In the genomic region with DNA sequence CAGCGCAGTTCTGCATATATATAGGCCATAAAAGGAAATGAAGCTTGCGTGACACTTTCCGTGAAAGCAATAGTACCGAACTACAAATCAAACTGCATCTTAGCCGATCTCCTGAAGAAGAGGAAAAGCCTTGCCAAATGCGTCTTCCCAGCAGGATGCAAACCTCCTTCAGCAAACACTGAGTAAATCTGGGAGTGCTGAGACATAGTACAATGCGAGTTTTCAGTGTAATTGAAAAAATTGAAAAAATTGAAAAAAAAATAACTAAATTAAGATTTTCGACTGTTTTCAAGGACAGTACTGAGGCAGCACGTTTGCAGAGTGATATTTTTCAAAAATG, we compare ENCODE assay signal across 10 cellular contexts. TPM values are rescaled to one million over a fixed set of nuclear protein-coding genes. Genes with fewer than 3 reads are reported as not detected.
DNase-seq lines count a peak whose midpoint lies in the region; ATAC-seq, FAIRE-seq and TF ChIP-seq lines count a peak whose summit lies in the region.
"Had no signal": no experiment of that assay in that cellular context is flagged by ENCODE, and none has a peak within 500 bp of the region (broad histone marks: within the 10 kb centered on the region; RNA-seq: fewer than 3 reads in every experiment).

No MANE protein-coding gene starts in this region.

- FAIRE-seq in A549 (lab: Jason Lieb, UNC), result no peak

- H3K27ac ChIP-seq in A549 (no peak overlapping the region), HUES6 (ENCODE audit: low read depth, low read length) (no peak overlapping the region), endodermal cell (ENCODE audit: low read depth, low read length) (no peak overlapping the region)
- H3K27ac ChIP-seq: BLaER1 treated with 17β-estradiol and CSF1 and Interleukin-3, amounts not matched to agents 10 nM and 100 nM had no signal

- TF ChIP-seq POLR2A in A549 (IDR thresholded peaks at IDR 0.05; ENCODE audit: low read length), result no peak

- WGBS in A549 (ENCODE audit: missing lambda C conversion rate), result 45% methylated on average over 9 of the region's 9 CpGs
- WGBS in endodermal cell (ENCODE audit: insufficient coverage in 1 of 2, insufficient read length in 1 of 2), 2 experiments, result 31 to 45% methylated on average over 7 to 9 of the region's 9 CpGs

- peaks cover 44% of the 10 kb centered on the region for H3K27me3 Mint-ChIP-seq in endodermal cell (ENCODE audit: insufficient read depth)
- H3K27me3 Mint-ChIP-seq in natural killer cell treated with Interleukin-12 subunit alpha and Interleukin-12 subunit beta and Interleukin-15 and Interleukin-18, amount 100 ng/mL, for 72 hours, result peaks cover 36 to 47% of the 10 kb centered on the region in 2 donors

- DNase-seq in A549 (ENCODE audit: low read depth in 1 of 2, low spot score in 1 of 2) (no peak), endodermal cell (no peak), AML-193 (lab: John Stamatoyannopoulos, UW) (no peak), NCI-H2081 (lab: John Stamatoyannopoulos, UW) (no peak), NCI-H1105 treated with DMSO at 0.1 percent for 48 hours (lab: John Stamatoyannopoulos, UW) (no peak)
- no peak for DNase-seq in natural killer cell treated with Interleukin-12 subunit alpha and Interleukin-12 subunit beta and Interleukin-15 and Interleukin-18, amount 100 ng/mL, for 72 hours (ENCODE audit: low spot score)
- DNase-seq in stimulated activated CD4-positive, alpha-beta T cell treated with anti-CD3 and anti-CD28 coated beads, Interleukin-12 subunit alpha, Interleukin-12 subunit beta, amount 100 ng/mL, for 4 hours, result no peak
- DNase-seq: GOT3 had no signal

- CTCF ChIA-PET in A549 (lab: Yijun Ruan, JAX), result interaction anchor here (0.6 to 2.1 kb wide), 10 partner anchors 7 to 119 kb away, joined by 3 to 9 read pairs (median 4); no protein-coding TSS in a partner anchor

- H3K4me3 ChIP-seq in A549, result peak overlapping the region; percentile 42; the same call in 2 of the 3 replicates
- peak overlapping the region; percentile 78 for H3K4me3 ChIP-seq in HUES6 (ENCODE audit: low read depth, low read length)
- peak overlapping the region; percentile 83 for H3K4me3 ChIP-seq in endodermal cell (ENCODE audit: low read length)
- H3K4me3 ChIP-seq: BLaER1 treated with 17β-estradiol and CSF1 and Interleukin-3, amounts not matched to agents 10 nM and 100 nM had no signal

- peaks cover 14% of the 10 kb centered on the region for H3K9me3 Mint-ChIP-seq in endodermal cell
- no peaks in the 10 kb centered on the region for H3K9me3 Mint-ChIP-seq in natural killer cell treated with Interleukin-12 subunit alpha and Interleukin-12 subunit beta and Interleukin-15 and Interleukin-18, amount 100 ng/mL, for 72 hours

- no peaks in the 10 kb centered on the region for H3K36me3 ChIP-seq in HUES6 (ENCODE audit: control insufficient read depth, insufficient read depth, low read length)
- no peaks in the 10 kb centered on the region for H3K36me3 ChIP-seq in endodermal cell (ENCODE audit: control insufficient read depth, insufficient read depth, low read length)
- H3K36me3 ChIP-seq: BLaER1 treated with 17β-estradiol and CSF1 and Interleukin-3, amounts not matched to agents 10 nM and 100 nM had no signal

- peaks cover 27% of the 10 kb centered on the region for H3K4me1 Mint-ChIP-seq in endodermal cell
- H3K4me1 Mint-ChIP-seq in natural killer cell treated with Interleukin-12 subunit alpha and Interleukin-12 subunit beta and Interleukin-15 and Interleukin-18, amount 100 ng/mL, for 72 hours (ENCODE audit: low read depth in 2 of 2), result peaks cover 8 to 9% of the 10 kb centered on the region in 2 donors

- ATAC-seq in A549, result no peak
- ATAC-seq in natural killer cell treated with Interleukin-12 subunit alpha and Interleukin-12 subunit beta and Interleukin-15 and Interleukin-18, amount 100 ng/mL, for 72 hours, result no peak

- no peak for TF ChIP-seq EP300 in A549 (IDR thresholded peaks at IDR 0.05)

- H3K4me1 ChIP-seq in A549 (no peaks in the 10 kb centered on the region), HUES6 (ENCODE audit: control insufficient read depth, insufficient read depth, low read length) (peaks cover 5% of the 10 kb centered on the region; the same call in 1 of the 2 replicates), endodermal cell (ENCODE audit: control insufficient read depth, insufficient read depth, low read length) (peaks cover 7% of the 10 kb centered on the region)
- H3K4me1 ChIP-seq: BLaER1 treated with 17β-estradiol and CSF1 and Interleukin-3, amounts not matched to agents 10 nM and 100 nM had no signal

- peaks cover 37% of the 10 kb centered on the region for H3K27me3 ChIP-seq in HUES6 (ENCODE audit: control insufficient read depth, insufficient read depth, low read length)
- H3K27me3 ChIP-seq in endodermal cell (ENCODE audit: control insufficient read depth, insufficient read depth, low read length, poor library complexity, severe bottlenecking), result peaks cover 34% of the 10 kb centered on the region

- TF ChIP-seq RAD21 in A549 (conservative IDR thresholded peaks at IDR 0.05 in 1 of 2, IDR thresholded peaks at IDR 0.05 in 1 of 2), result no peak

- no peak overlapping the region for H3K27ac Mint-ChIP-seq in endodermal cell
- H3K27ac Mint-ChIP-seq in natural killer cell treated with Interleukin-12 subunit alpha and Interleukin-12 subunit beta and Interleukin-15 and Interleukin-18, amount 100 ng/mL, for 72 hours, result no peak overlapping the region

- POLR2A ChIA-PET in A549 (lab: Yijun Ruan, JAX), result no interaction called here

- H3K4me3 Mint-ChIP-seq in endodermal cell, result peak overlapping the region; percentile 68
- peak overlapping the region; percentile 86 for H3K4me3 Mint-ChIP-seq in natural killer cell treated with Interleukin-12 subunit alpha and Interleukin-12 subunit beta and Interleukin-15 and Interleukin-18, amount 100 ng/mL, for 72 hours

- TF ChIP-seq CTCF in A549 (IDR thresholded peaks at IDR 0.05), result no peak
- TF ChIP-seq CTCF in endodermal cell (conservative IDR thresholded peaks at IDR 0.05), result no peak

- H3K36me3 Mint-ChIP-seq in endodermal cell (ENCODE audit: low read depth), result no peaks in the 10 kb centered on the region
- H3K36me3 Mint-ChIP-seq in natural killer cell treated with Interleukin-12 subunit alpha and Interleukin-12 subunit beta and Interleukin-15 and Interleukin-18, amount 100 ng/mL, for 72 hours, result no peaks in the 10 kb centered on the region

- H3K9me3 ChIP-seq in A549 (peaks cover 4% of the 10 kb centered on the region; the same call in 1 of the 3 replicates), HUES6 (ENCODE audit: control insufficient read depth, insufficient read depth, low read depth, low read length) (peaks cover 3% of the 10 kb centered on the region; the same call in 1 of the 2 replicates), endodermal cell (ENCODE audit: control insufficient read depth, low read length) (peaks cover 14% of the 10 kb centered on the region)

- H3K9ac ChIP-seq in HUES6 (ENCODE audit: low read length) (no peak overlapping the region), endodermal cell (ENCODE audit: extremely low read depth, low read length, poor library complexity, severe bottlenecking) (no peak overlapping the region)
- H3K9ac ChIP-seq: BLaER1 treated with 17β-estradiol and CSF1 and Interleukin-3, amounts not matched to agents 10 nM and 100 nM had no signal

- H3K4me2 ChIP-seq in A549, result peak overlapping the region; percentile 76; the same call in 1 of the 3 replicates

TF ChIP-seq in A549, 52 proteins besides CTCF, POLR2A, EP300 and RAD21:
- TF ChIP-seq ZFP36 (IDR thresholded peaks at IDR 0.05; ENCODE audit: borderline replicate concordance, partially characterized antibody) (no peak), NR3C1 (IDR thresholded peaks at IDR 0.05) (no peak), ZC3H11A (IDR thresholded peaks at IDR 0.05) (no peak), JUN (IDR thresholded peaks at IDR 0.05) (no peak), TP53 (CRISPR knock-in tag; IDR thresholded peaks at IDR 0.05) (no peak)
- TF ChIP-seq, protein P1, sequence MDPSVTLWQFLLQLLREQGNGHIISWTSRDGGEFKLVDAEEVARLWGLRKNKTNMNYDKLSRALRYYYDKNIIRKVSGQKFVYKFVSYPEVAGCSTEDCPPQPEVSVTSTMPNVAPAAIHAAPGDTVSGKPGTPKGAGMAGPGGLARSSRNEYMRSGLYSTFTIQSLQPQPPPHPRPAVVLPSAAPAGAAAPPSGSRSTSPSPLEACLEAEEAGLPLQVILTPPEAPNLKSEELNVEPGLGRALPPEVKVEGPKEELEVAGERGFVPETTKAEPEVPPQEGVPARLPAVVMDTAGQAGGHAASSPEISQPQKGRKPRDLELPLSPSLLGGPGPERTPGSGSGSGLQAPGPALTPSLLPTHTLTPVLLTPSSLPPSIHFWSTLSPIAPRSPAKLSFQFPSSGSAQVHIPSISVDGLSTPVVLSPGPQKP (IDR thresholded peaks at IDR 0.05; ENCODE audit: low read depth, low read length), result no peak

RNA-seq across cellular contexts. Expression of a gene that starts 13.4 kb away (rescaled TPM):
- polyA plus RNA-seq in A549 (2011; rRNA removed) (33.6 and 37.4 TPM in 2 replicates), A549 (2017; fragmentation: RNase III; extraction: RNeasy Plus Mini Kit Qiagen cat#74134 plus additional on column Dnase treatment) (54.8 to 59.5 TPM (median 58.4 TPM) in 3 replicates)
- polyA plus RNA-seq in A549 (2012; cell fraction: cytosol; rRNA removed), result 170 and 176 TPM in 2 replicates
- 162 and 212 TPM in 2 replicates for polyA plus RNA-seq in A549 (2012; cell fraction: nucleus; rRNA removed)
- polyA minus RNA-seq in A549 (2011; rRNA and poly(A)+ RNA removed), result 6.5 and 11.0 TPM in 2 replicates
- total RNA-seq in endodermal cell, result 10 to 100 TPM; 52.2 to 59.7 TPM
- 63.9 TPM for polyA plus RNA-seq in endodermal cell (2013, experiment 1 of 2)
- 59.3 TPM for polyA plus RNA-seq in endodermal cell (2013, experiment 2 of 2)
- total RNA-seq in natural killer cell treated with Interleukin-12 subunit alpha and Interleukin-12 subunit beta and Interleukin-15 and Interleukin-18, amount 100 ng/mL, for 72 hours, result 10 to 100 TPM; 23.2 to 37.8 TPM

RNA-seq across cellular contexts. Expression of a gene that starts 31.6 kb away (rescaled TPM):
- polyA plus RNA-seq in A549 (2011; rRNA removed) (5.3 and 7.1 TPM in 2 replicates), A549 (2017; fragmentation: RNase III; extraction: RNeasy Plus Mini Kit Qiagen cat#74134 plus additional on column Dnase treatment) (7.1 to 9.1 TPM (median 8.1 TPM) in 3 replicates)
- polyA plus RNA-seq in A549 (2012; cell fraction: cytosol; rRNA removed), result 3.9 and 4.1 TPM in 2 replicates
- polyA plus RNA-seq in A549 (2012; cell fraction: nucleus; rRNA removed), result 7.7 and 11.0 TPM in 2 replicates
- polyA minus RNA-seq in A549 (2011; rRNA and poly(A)+ RNA removed), result 7.9 and 8.9 TPM in 2 replicates
- total RNA-seq in endodermal cell, result 10 to 100 TPM; 16.4 to 17.1 TPM
- polyA plus RNA-seq in endodermal cell (2013, experiment 1 of 2), result 14.0 TPM
- polyA plus RNA-seq in endodermal cell (2013, experiment 2 of 2), result 13.9 TPM
- total RNA-seq in natural killer cell treated with Interleukin-12 subunit alpha and Interleukin-12 subunit beta and Interleukin-15 and Interleukin-18, amount 100 ng/mL, for 72 hours, result 10 to 100 TPM; 16.6 to 21.4 TPM
